ENCODE assay signal across 1 cellular context in genomic region chr4:185099940-185100339, GRCh38.
TF ChIP-seq lines count a peak whose summit lies in the region.

No MANE protein-coding gene starts in this region.

TF ChIP-seq in GM23338, 12 proteins besides CTCF, POLR2A, EP300 and RAD21:
- TF ChIP-seq, protein P1, sequence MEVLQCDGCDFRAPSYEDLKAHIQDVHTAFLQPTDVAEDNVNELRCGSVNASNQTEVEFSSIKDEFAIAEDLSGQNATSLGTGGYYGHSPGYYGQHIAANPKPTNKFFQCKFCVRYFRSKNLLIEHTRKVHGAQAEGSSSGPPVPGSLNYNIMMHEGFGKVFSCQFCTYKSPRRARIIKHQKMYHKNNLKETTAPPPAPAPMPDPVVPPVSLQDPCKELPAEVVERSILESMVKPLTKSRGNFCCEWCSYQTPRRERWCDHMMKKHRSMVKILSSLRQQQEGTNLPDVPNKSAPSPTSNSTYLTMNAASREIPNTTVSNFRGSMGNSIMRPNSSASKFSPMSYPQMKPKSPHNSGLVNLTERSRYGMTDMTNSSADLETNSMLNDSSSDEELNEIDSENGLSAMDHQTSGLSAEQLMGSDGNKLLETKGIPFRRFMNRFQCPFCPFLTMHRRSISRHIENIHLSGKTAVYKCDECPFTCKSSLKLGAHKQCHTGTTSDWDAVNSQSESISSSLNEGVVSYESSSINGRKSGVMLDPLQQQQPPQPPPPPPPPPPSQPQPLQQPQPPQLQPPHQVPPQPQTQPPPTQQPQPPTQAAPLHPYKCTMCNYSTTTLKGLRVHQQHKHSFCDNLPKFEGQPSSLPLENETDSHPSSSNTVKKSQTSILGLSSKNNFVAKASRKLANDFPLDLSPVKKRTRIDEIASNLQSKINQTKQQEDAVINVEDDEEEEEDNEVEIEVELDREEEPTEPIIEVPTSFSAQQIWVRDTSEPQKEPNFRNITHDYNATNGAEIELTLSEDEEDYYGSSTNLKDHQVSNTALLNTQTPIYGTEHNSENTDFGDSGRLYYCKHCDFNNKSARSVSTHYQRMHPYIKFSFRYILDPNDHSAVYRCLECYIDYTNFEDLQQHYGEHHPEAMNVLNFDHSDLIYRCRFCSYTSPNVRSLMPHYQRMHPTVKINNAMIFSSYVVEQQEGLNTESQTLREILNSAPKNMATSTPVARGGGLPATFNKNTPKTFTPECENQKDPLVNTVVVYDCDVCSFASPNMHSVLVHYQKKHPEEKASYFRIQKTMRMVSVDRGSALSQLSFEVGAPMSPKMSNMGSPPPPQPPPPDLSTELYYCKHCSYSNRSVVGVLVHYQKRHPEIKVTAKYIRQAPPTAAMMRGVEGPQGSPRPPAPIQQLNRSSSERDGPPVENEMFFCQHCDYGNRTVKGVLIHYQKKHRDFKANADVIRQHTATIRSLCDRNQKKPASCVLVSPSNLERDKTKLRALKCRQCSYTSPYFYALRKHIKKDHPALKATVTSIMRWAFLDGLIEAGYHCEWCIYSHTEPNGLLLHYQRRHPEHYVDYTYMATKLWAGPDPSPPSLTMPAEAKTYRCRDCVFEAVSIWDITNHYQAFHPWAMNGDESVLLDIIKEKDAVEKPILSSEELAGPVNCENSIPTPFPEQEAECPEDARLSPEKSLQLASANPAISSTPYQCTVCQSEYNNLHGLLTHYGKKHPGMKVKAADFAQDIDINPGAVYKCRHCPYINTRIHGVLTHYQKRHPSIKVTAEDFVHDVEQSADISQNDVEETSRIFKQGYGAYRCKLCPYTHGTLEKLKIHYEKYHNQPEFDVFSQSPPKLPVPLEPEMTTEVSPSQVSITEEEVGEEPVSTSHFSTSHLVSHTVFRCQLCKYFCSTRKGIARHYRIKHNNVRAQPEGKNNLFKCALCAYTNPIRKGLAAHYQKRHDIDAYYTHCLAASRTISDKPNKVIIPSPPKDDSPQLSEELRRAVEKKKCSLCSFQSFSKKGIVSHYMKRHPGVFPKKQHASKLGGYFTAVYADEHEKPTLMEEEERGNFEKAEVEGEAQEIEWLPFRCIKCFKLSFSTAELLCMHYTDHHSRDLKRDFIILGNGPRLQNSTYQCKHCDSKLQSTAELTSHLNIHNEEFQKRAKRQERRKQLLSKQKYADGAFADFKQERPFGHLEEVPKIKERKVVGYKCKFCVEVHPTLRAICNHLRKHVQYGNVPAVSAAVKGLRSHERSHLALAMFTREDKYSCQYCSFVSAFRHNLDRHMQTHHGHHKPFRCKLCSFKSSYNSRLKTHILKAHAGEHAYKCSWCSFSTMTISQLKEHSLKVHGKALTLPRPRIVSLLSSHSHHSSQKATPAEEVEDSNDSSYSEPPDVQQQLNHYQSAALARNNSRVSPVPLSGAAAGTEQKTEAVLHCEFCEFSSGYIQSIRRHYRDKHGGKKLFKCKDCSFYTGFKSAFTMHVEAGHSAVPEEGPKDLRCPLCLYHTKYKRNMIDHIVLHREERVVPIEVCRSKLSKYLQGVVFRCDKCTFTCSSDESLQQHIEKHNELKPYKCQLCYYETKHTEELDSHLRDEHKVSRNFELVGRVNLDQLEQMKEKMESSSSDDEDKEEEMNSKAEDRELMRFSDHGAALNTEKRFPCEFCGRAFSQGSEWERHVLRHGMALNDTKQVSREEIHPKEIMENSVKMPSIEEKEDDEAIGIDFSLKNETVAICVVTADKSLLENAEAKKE (CRISPR knock-in tag; IDR thresholded peaks at IDR 0.05) = no peak
- TF ChIP-seq STAT1 (IDR thresholded peaks at IDR 0.05; ENCODE audit: unreplicated experiment) (no peak), CREB1 (CRISPR knock-in tag; IDR thresholded peaks at IDR 0.05; ENCODE audit: low read depth) (no peak)
